Comparison of ENCODE assay signal across 12 cellular contexts in the genomic region with DNA sequence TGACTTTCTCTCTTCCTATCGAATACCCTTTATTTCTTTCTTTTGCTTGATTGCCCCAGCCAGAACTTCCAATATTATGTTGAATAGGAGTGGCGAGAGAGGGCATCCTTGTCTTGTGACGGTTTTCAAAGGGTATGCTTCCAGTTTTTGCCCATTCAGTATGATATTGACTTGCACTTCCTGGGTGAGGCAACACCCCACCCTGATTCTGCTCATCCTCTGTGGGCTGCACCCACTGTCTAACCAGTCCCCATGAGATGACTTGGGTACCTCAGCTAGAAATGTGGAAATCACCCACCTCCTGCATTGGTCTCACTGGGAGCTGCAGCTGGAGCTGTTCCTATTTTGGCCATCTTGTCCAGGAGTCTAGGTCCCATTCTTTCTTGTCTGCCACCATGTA. TPM values are rescaled to one million over a fixed set of nuclear protein-coding genes. Genes with fewer than 3 reads are reported as not detected.
DNase-seq lines count a peak whose midpoint lies in the region; ATAC-seq and TF ChIP-seq lines count a peak whose summit lies in the region.
"Had no signal": no experiment of that assay in that cellular context is flagged by ENCODE, and none has a peak within 500 bp of the region (broad histone marks: within the 10 kb centered on the region; RNA-seq: fewer than 3 reads in every experiment).

No MANE protein-coding gene starts in this region.

- H3K36me3 Mint-ChIP-seq in CD8-positive, alpha-beta T cell = no peaks in the 10 kb centered on the region
- H3K36me3 Mint-ChIP-seq in GM23338 (ENCODE audit: low read depth) = peaks cover 40% of the 10 kb centered on the region
- no peaks in the 10 kb centered on the region for H3K36me3 Mint-ChIP-seq in activated naive CD8-positive, alpha-beta T cell treated with anti-CD3 and anti-CD28 coated beads for 36 hours
- H3K36me3 Mint-ChIP-seq in nephron (ENCODE audit: low read depth) = no peaks in the 10 kb centered on the region

- no peaks in the 10 kb centered on the region for H3F3A ChIP-seq in GM23338 (replicated peaks; ENCODE audit: low read depth)

- H3K27me3 Mint-ChIP-seq in CD8-positive, alpha-beta T cell (ENCODE audit: low read depth) = peaks cover 10% of the 10 kb centered on the region
- H3K27me3 Mint-ChIP-seq in GM23338 (ENCODE audit: insufficient read depth, low read depth, poor library complexity) = peaks cover 2% of the 10 kb centered on the region
- peaks cover 5% of the 10 kb centered on the region for H3K27me3 Mint-ChIP-seq in activated naive CD8-positive, alpha-beta T cell treated with anti-CD3 and anti-CD28 coated beads for 36 hours
- peaks cover 9% of the 10 kb centered on the region for H3K27me3 Mint-ChIP-seq in nephron (ENCODE audit: low read depth)

- peak overlapping the region; percentile 70 for H3K4me3 Mint-ChIP-seq in CD8-positive, alpha-beta T cell
- H3K4me3 Mint-ChIP-seq in GM23338 (peak overlapping the region; percentile 63; the same call in 2 of the 3 replicates), nephron (peak overlapping the region; percentile 79 to 85 (median 80))
- H3K4me3 Mint-ChIP-seq in activated naive CD8-positive, alpha-beta T cell treated with anti-CD3 and anti-CD28 coated beads for 36 hours = peak overlapping the region; percentile 29

- H3K79me2 ChIP-seq in GM23338 (replicated peaks; ENCODE audit: insufficient read depth) = no peaks in the 10 kb centered on the region

- H3K27ac Mint-ChIP-seq in CD8-positive, alpha-beta T cell = peak overlapping the region; percentile 62
- H3K27ac Mint-ChIP-seq in GM23338 = no peak overlapping the region
- no peak overlapping the region for H3K27ac Mint-ChIP-seq in activated naive CD8-positive, alpha-beta T cell treated with anti-CD3 and anti-CD28 coated beads for 36 hours
- peak overlapping the region in 2 of 3 experiments; percentile 37 to 58 for H3K27ac Mint-ChIP-seq in nephron

- POLR2A ChIA-PET in CD8-positive, alpha-beta T cell (lab: Charles Lee) = no interaction called here

- peaks cover 3% of the 10 kb centered on the region for H3K4me1 Mint-ChIP-seq in CD8-positive, alpha-beta T cell (ENCODE audit: low read depth)
- H3K4me1 Mint-ChIP-seq in GM23338 (peaks cover 10% of the 10 kb centered on the region), nephron (peaks cover 5% of the 10 kb centered on the region)
- no peaks in the 10 kb centered on the region for H3K4me1 Mint-ChIP-seq in activated naive CD8-positive, alpha-beta T cell treated with anti-CD3 and anti-CD28 coated beads for 36 hours

- CTCF ChIA-PET in CD8-positive, alpha-beta T cell (lab: Charles Lee) = no interaction called here

- no peaks in the 10 kb centered on the region for H4K20me1 ChIP-seq in GM23338 (replicated peaks; ENCODE audit: insufficient read depth)

- DNase-seq in CD8-positive, alpha-beta T cell = no peak
- DNase-seq in GM23338 (ENCODE audit: low spot score) = no peak
- DNase-seq in activated naive CD8-positive, alpha-beta T cell treated with anti-CD3 and anti-CD28 coated beads for 36 hours = no peak
- DNase-seq in RKO (ENCODE audit: low spot score) = no peak
- DNase-seq in BE2C = no peak
- no peak for DNase-seq in A172 (ENCODE audit: low spot score)
- DNase-seq: effector CD4-positive, alpha-beta T cell; gastrocnemius medialis; NCI-H2227 treated with DMSO at 0.1 percent for 48 hours; substantia nigra had no signal

- no peaks in the 10 kb centered on the region for H3K9me3 Mint-ChIP-seq in CD8-positive, alpha-beta T cell
- H3K9me3 Mint-ChIP-seq in GM23338 (peaks cover 43% of the 10 kb centered on the region), nephron (peaks cover 3% of the 10 kb centered on the region)
- peaks cover 3% of the 10 kb centered on the region for H3K9me3 Mint-ChIP-seq in activated naive CD8-positive, alpha-beta T cell treated with anti-CD3 and anti-CD28 coated beads for 36 hours

- H3K4me1 ChIP-seq in CD8-positive, alpha-beta T cell (ENCODE audit: insufficient read depth, low read length) = no peaks in the 10 kb centered on the region
- peaks cover 10% of the 10 kb centered on the region for H3K4me1 ChIP-seq in GM23338 (ENCODE audit: insufficient read depth)
- no peaks in the 10 kb centered on the region for H3K4me1 ChIP-seq in BE2C
- H3K4me1 ChIP-seq: gastrocnemius medialis had no signal

- H3K27ac ChIP-seq in CD8-positive, alpha-beta T cell (ENCODE audit: low read depth, low read length) = no peak overlapping the region
- no peak overlapping the region for H3K27ac ChIP-seq in GM23338 (ENCODE audit: low read depth)
- H3K27ac ChIP-seq: gastrocnemius medialis had no signal

- TF ChIP-seq CTCF in CD8-positive, alpha-beta T cell (IDR thresholded peaks at IDR 0.05) = no peak
- TF ChIP-seq CTCF in GM23338 (conservative IDR thresholded peaks at IDR 0.05; ENCODE audit: low read depth in 2 of 2) (no peak), nephron (IDR thresholded peaks at IDR 0.05; ENCODE audit: unreplicated experiment in 3 of 3) (no peak), BE2C (IDR thresholded peaks at IDR 0.05; ENCODE audit: low read depth, low read length) (no peak)

- intact Hi-C loops in CD8-positive, alpha-beta T cell (cut with DNase I, micrococcal nuclease) = no loop called here

- peak; percentile 31 for ATAC-seq in CD8-positive, alpha-beta T cell
- ATAC-seq in GM23338 = no peak
- ATAC-seq: gastrocnemius medialis had no signal

- H2AFZ ChIP-seq in GM23338 = no peak overlapping the region; the same call in 1 of the 2 replicates

- no peaks in the 10 kb centered on the region for H3K36me3 ChIP-seq in CD8-positive, alpha-beta T cell (ENCODE audit: insufficient read depth, low read length)
- H3K36me3 ChIP-seq in GM23338 (ENCODE audit: insufficient read depth) (no peaks in the 10 kb centered on the region; the same call in 1 of the 2 replicates), BE2C (no peaks in the 10 kb centered on the region)
- H3K36me3 ChIP-seq: gastrocnemius medialis had no signal

- H3K27me3 ChIP-seq in CD8-positive, alpha-beta T cell (ENCODE audit: insufficient read depth, low read length) = no peaks in the 10 kb centered on the region
- H3K27me3 ChIP-seq in GM23338 (ENCODE audit: insufficient read depth) (no peaks in the 10 kb centered on the region), BE2C (no peaks in the 10 kb centered on the region)
- H3K27me3 ChIP-seq: gastrocnemius medialis had no signal

- no peak overlapping the region for H3K4me3 ChIP-seq in CD8-positive, alpha-beta T cell (ENCODE audit: low read depth, low read length)
- H3K4me3 ChIP-seq in GM23338 (peak overlapping the region; percentile 55), BE2C (ENCODE audit: low read depth, low read length) (no peak overlapping the region; the same call in 1 of the 2 replicates)
- H3K4me3 ChIP-seq: gastrocnemius medialis had no signal

- peak overlapping the region; percentile 78 for H3K4me2 ChIP-seq in GM23338

- H3K9me2 ChIP-seq in GM23338 (ENCODE audit: insufficient read depth) = no peaks in the 10 kb centered on the region

- no peaks in the 10 kb centered on the region for H3K9me3 ChIP-seq in CD8-positive, alpha-beta T cell (ENCODE audit: low read length)
- H3K9me3 ChIP-seq in BE2C = no peaks in the 10 kb centered on the region
- H3K9me3 ChIP-seq: gastrocnemius medialis had no signal

TF ChIP-seq in GM23338, 12 proteins besides CTCF, POLR2A, EP300 and RAD21 (continues in another document):
- TF ChIP-seq JUNB (IDR thresholded peaks at IDR 0.05; ENCODE audit: unreplicated experiment) (no peak), ZNF331 (CRISPR knock-in tag; IDR thresholded peaks at IDR 0.05; ENCODE audit: low read depth) (no peak), ZNF114 (CRISPR knock-in tag; IDR thresholded peaks at IDR 0.05) (no peak), EZH2 (IDR thresholded peaks at IDR 0.05; ENCODE audit: low read depth, unreplicated experiment) (no peak), CREB1 (CRISPR knock-in tag; IDR thresholded peaks at IDR 0.05; ENCODE audit: low read depth) (no peak)
- TF ChIP-seq, protein P1, sequence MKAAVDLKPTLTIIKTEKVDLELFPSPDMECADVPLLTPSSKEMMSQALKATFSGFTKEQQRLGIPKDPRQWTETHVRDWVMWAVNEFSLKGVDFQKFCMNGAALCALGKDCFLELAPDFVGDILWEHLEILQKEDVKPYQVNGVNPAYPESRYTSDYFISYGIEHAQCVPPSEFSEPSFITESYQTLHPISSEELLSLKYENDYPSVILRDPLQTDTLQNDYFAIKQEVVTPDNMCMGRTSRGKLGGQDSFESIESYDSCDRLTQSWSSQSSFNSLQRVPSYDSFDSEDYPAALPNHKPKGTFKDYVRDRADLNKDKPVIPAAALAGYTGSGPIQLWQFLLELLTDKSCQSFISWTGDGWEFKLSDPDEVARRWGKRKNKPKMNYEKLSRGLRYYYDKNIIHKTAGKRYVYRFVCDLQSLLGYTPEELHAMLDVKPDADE (IDR thresholded peaks at IDR 0.05) = no peak
- TF ChIP-seq, protein P2, sequence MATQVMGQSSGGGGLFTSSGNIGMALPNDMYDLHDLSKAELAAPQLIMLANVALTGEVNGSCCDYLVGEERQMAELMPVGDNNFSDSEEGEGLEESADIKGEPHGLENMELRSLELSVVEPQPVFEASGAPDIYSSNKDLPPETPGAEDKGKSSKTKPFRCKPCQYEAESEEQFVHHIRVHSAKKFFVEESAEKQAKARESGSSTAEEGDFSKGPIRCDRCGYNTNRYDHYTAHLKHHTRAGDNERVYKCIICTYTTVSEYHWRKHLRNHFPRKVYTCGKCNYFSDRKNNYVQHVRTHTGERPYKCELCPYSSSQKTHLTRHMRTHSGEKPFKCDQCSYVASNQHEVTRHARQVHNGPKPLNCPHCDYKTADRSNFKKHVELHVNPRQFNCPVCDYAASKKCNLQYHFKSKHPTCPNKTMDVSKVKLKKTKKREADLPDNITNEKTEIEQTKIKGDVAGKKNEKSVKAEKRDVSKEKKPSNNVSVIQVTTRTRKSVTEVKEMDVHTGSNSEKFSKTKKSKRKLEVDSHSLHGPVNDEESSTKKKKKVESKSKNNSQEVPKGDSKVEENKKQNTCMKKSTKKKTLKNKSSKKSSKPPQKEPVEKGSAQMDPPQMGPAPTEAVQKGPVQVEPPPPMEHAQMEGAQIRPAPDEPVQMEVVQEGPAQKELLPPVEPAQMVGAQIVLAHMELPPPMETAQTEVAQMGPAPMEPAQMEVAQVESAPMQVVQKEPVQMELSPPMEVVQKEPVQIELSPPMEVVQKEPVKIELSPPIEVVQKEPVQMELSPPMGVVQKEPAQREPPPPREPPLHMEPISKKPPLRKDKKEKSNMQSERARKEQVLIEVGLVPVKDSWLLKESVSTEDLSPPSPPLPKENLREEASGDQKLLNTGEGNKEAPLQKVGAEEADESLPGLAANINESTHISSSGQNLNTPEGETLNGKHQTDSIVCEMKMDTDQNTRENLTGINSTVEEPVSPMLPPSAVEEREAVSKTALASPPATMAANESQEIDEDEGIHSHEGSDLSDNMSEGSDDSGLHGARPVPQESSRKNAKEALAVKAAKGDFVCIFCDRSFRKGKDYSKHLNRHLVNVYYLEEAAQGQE (IDR thresholded peaks at IDR 0.05; ENCODE audit: unreplicated experiment) = no peak

RNA-seq across cellular contexts. Expression of gene KCNH8, which starts 44.8 kb away (rescaled TPM):
- under 1 TPM; 0.14 to 0.16 TPM for total RNA-seq in CD8-positive, alpha-beta T cell
- total RNA-seq in GM23338 (2014; rRNA removed; shearing (Covaris generic)) = 2.0 and 3.4 TPM in 2 replicates
- polyA plus RNA-seq in GM23338 (2016; fragmentation: Nextera tagmentation; extraction: Ambion mirVana) = 1.3 and 1.4 TPM in 2 replicates
- under 1 TPM in 1 of 2 experiments, not detected in 1; 0.04 TPM for total RNA-seq in activated naive CD8-positive, alpha-beta T cell treated with anti-CD3 and anti-CD28 coated beads for 36 hours
- polyA plus RNA-seq in BE2C (2012; ENCODE audit: insufficient read depth, insufficient read length, low read depth) = 5.6 TPM
- not detected in 2 replicates for total RNA-seq in A172 (2014; rRNA removed; shearing (Covaris generic))
- total RNA-seq: gastrocnemius medialis; T-helper 2 cell treated with Interferon-gamma antibody and Interleukin-4, amounts not matched to agents 100 ng/mL and 5 ng/mL, for 36 hours had no signal

Comparison
In these comparisons a context has a peak if more than half of its experiments do, and no peak if none do; other contexts are left out.
1. H3K27ac Mint-ChIP-seq: peak in CD8-positive, alpha-beta T cell (single experiment) and nephron (2 of 3); none in GM23338 (single experiment) and activated naive CD8-positive, alpha-beta T cell treated with anti-CD3 and anti-CD28 coated beads for 36 hours (single experiment).
2. H3K4me3 Mint-ChIP-seq: peak in every context shown above with its lines; median percentile 80 in nephron; 70 in CD8-positive, alpha-beta T cell; 63 in GM23338; 29 in activated naive CD8-positive, alpha-beta T cell treated with anti-CD3 and anti-CD28 coated beads for 36 hours.